In genomic region chr13:72565893-72566292, GRCh38 we compare ENCODE assay signal across 9 cellular contexts.
DNase-seq lines count a peak whose midpoint lies in the region; ATAC-seq and TF ChIP-seq lines count a peak whose summit lies in the region.
"Had no signal": no experiment of that assay in that cellular context is flagged by ENCODE, and none has a peak within 500 bp of the region (broad histone marks: within the 10 kb centered on the region; RNA-seq: fewer than 3 reads in every experiment).

No MANE protein-coding gene starts in this region.

- no peaks in the 10 kb centered on the region for H3K9me3 Mint-ChIP-seq in activated naive CD4-positive, alpha-beta T cell treated with anti-CD3 and anti-CD28 coated beads, Interleukin-2, amount 50 U/mL, for 72 hours

- H3K27ac Mint-ChIP-seq in activated naive CD4-positive, alpha-beta T cell treated with anti-CD3 and anti-CD28 coated beads, Interleukin-2, amount 50 U/mL, for 72 hours, result no peak overlapping the region

- in situ Hi-C loops in SK-MEL-5 (cut with HindIII; ENCODE audit: low pct_unique_long_range_greater_than_20kb, low sequenced_read_pairs), result no loop called here

- peak; percentile 60 for TF ChIP-seq CTCF in GM06990 (IDR thresholded peaks at IDR 0.05; ENCODE audit: insufficient read depth, low read length, poor library complexity, severe bottlenecking)

- DNase-seq in GM06990 (ENCODE audit: extremely low read depth, insufficient read length), result no peak
- DNase-seq in HuH-7.5 (ENCODE audit: low spot score), result peak; percentile 16
- peak; percentile 60 for DNase-seq in SK-MEL-5 (ENCODE audit: low read depth, low spot score)
- DNase-seq in globus pallidus (ENCODE audit: low spot score), result peak; percentile 15
- DNase-seq in activated naive CD4-positive, alpha-beta T cell treated with anti-CD3 and anti-CD28 coated beads, Interleukin-2, amount 50 U/mL, for 72 hours (ENCODE audit: low spot score in 2 of 2), result no peak
- DNase-seq in activated T-cell treated with anti-CD3 and anti-CD28 coated beads, Interleukin-2, amount 50 U/mL, for 1 hour, result no peak
- DNase-seq in nucleus accumbens (lab: John Stamatoyannopoulos, UW), result no peak
- no peak for DNase-seq in MV-4-11 (lab: John Stamatoyannopoulos, UW)

- H3K36me3 ChIP-seq in GM06990 (ENCODE audit: control insufficient read depth, insufficient read depth, low read length), result no peaks in the 10 kb centered on the region
- H3K36me3 ChIP-seq: SJSA1 had no signal

- no peak overlapping the region for H3K4me3 ChIP-seq in GM06990 (replicated peaks; ENCODE audit: low read depth, low read length)
- H3K4me3 ChIP-seq: SJSA1 had no signal

- no peak for ATAC-seq in activated naive CD4-positive, alpha-beta T cell treated with anti-CD3 and anti-CD28 coated beads, Interleukin-2, amount 50 U/mL, for 72 hours

- no peaks in the 10 kb centered on the region for H3K27me3 ChIP-seq in GM06990 (replicated peaks; ENCODE audit: control insufficient read depth, insufficient read depth, low read length)
- H3K27me3 ChIP-seq: SJSA1 had no signal

- H3K36me3 Mint-ChIP-seq in activated naive CD4-positive, alpha-beta T cell treated with anti-CD3 and anti-CD28 coated beads, Interleukin-2, amount 50 U/mL, for 72 hours, result no peaks in the 10 kb centered on the region

Comparison
In these comparisons a context has a peak if more than half of its experiments do, and no peak if none do; other contexts are left out.
1. DNase-seq: peak in HuH-7.5 (single experiment), SK-MEL-5 (single experiment) and globus pallidus (single experiment); none in GM06990 (single experiment), activated naive CD4-positive, alpha-beta T cell treated with anti-CD3 and anti-CD28 coated beads, Interleukin-2, amount 50 U/mL, for 72 hours (0 of 2), activated T-cell treated with anti-CD3 and anti-CD28 coated beads, Interleukin-2, amount 50 U/mL, for 1 hour (single experiment), nucleus accumbens (0 of 56) and MV-4-11 (single experiment).